ENCODE assay signal across 25 cellular contexts in the genomic region with DNA sequence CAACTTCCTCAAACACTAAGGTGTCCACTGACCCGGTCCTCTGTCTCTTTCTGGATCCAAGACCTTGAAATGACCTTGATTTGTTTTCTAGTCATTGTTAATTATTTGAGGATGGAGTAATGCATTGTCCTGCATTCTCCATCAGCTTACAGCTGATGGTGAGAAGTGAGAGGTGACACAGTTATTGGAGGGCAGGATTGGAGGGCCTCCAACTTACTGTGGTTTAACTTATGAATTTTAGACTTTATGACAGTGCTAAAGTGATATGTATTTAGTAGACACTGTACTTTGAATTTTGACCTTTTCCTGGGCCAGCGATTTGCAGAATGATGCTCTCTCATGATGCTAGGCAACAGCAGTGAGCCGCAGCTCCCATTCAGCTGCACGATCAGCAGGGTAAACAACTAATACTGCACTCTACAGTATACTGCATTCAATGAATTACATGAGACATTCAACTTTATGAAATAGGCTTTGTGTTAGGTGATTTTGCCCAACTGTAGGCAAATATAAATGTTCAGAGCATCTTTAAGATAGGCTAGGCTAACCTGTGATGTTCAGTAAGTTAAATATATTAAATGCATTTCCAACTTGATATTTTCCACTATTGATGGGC.
"Had no signal": no experiment of that assay in that cellular context is flagged by ENCODE, and none has a peak within 500 bp of the region (broad histone marks: within the 10 kb centered on the region; RNA-seq: fewer than 3 reads in every experiment).

No MANE protein-coding gene starts in this region.

- H3K4me1 Mint-ChIP-seq: activated B cell treated with CpG ODN at 0.5 μM for 24 hours; activated naive CD4-positive, alpha-beta T cell treated with anti-CD3 and anti-CD28 coated beads, Interleukin-2, amount 10 ng/mL, durations not matched to agents 7 days and 5 days; activated naive CD8-positive, alpha-beta T cell treated with anti-CD3 and anti-CD28 coated beads, Interleukin-2, amount 50 U/mL, for 24 hours; memory B cell; T-helper 17 cell had no signal

- DNase-seq: activated B cell treated with CpG ODN at 0.5 μM for 24 hours; activated CD4-positive, alpha-beta T cell treated with anti-CD3 and anti-CD28 coated beads for 4 hours; activated CD4-positive, alpha-beta T cell treated with anti-CD3 and anti-CD28 coated beads, Interleukin-2, amount 50 U/mL, for 48 hours; activated effector memory CD4-positive, alpha-beta T cell treated with anti-CD3 and anti-CD28 coated beads, Interleukin-2, amount 50 U/mL, for 16 hours; activated naive CD4-positive, alpha-beta T cell treated with anti-CD3 and anti-CD28 coated beads, Interleukin-2, amount 10 ng/mL, durations not matched to agents 7 days and 5 days; activated naive CD8-positive, alpha-beta T cell treated with anti-CD3 and anti-CD28 coated beads, Interleukin-2, amount 50 U/mL, for 24 hours; activated T-cell treated with anti-CD3 and anti-CD28 coated beads, Interleukin-2, amount 50 U/mL, for 72 hours; body of pancreas; effector CD8-positive, alpha-beta T cell; foreskin keratinocyte; left ventricle myocardium superior; pancreas; sigmoid colon; spleen; stimulated activated CD4-positive, alpha-beta T cell treated with anti-CD3 and anti-CD28 coated beads, Interleukin-4, amount 100 ng/mL, for 1 hour; stimulated activated naive CD4-positive, alpha-beta T cell; SW 1271; T-helper 17 cell; thyroid gland; upper lobe of right lung had no signal

- H3K9me3 Mint-ChIP-seq: activated B cell treated with CpG ODN at 0.5 μM for 24 hours; activated naive CD4-positive, alpha-beta T cell treated with anti-CD3 and anti-CD28 coated beads, Interleukin-2, amount 10 ng/mL, durations not matched to agents 7 days and 5 days; activated naive CD8-positive, alpha-beta T cell treated with anti-CD3 and anti-CD28 coated beads, Interleukin-2, amount 50 U/mL, for 24 hours; activated T-cell treated with anti-CD3 and anti-CD28 coated beads, Interleukin-2, amount 50 U/mL, for 72 hours; dendritic cell treated with granulocyte-macrophage colony-stimulating factor and Interleukin-4, amounts not matched to agents 40 ng/mL and 50 ng/mL, for 4 days; memory B cell had no signal

- H3K36me3 Mint-ChIP-seq: activated naive CD4-positive, alpha-beta T cell treated with anti-CD3 and anti-CD28 coated beads, Interleukin-2, amount 10 ng/mL, durations not matched to agents 7 days and 5 days; memory B cell had no signal

- H3K4me3 Mint-ChIP-seq: activated B cell treated with CpG ODN at 0.5 μM for 24 hours; activated naive CD4-positive, alpha-beta T cell treated with anti-CD3 and anti-CD28 coated beads, Interleukin-2, amount 10 ng/mL, durations not matched to agents 7 days and 5 days; activated naive CD8-positive, alpha-beta T cell treated with anti-CD3 and anti-CD28 coated beads, Interleukin-2, amount 50 U/mL, for 24 hours; activated T-cell treated with anti-CD3 and anti-CD28 coated beads, Interleukin-2, amount 50 U/mL, for 72 hours; dendritic cell treated with granulocyte-macrophage colony-stimulating factor and Interleukin-4, amounts not matched to agents 40 ng/mL and 50 ng/mL, for 4 days; memory B cell; nephron; T-helper 17 cell had no signal

- FAIRE-seq: pancreas had no signal

- H3K9me3 ChIP-seq: body of pancreas, neutrophil, pancreas, sigmoid colon, spleen, thyroid gland, upper lobe of right lung had no signal

- H3K4me3 ChIP-seq: body of pancreas, cardiac muscle cell, pancreas, sigmoid colon, spleen, thyroid gland, upper lobe of right lung had no signal

- H3K27ac ChIP-seq: body of pancreas, cardiac muscle cell, foreskin keratinocyte, neutrophil, pancreas, sigmoid colon, spleen, thyroid gland, upper lobe of right lung had no signal

- ATAC-seq: activated naive CD8-positive, alpha-beta T cell treated with anti-CD3 and anti-CD28 coated beads, Interleukin-2, amount 50 U/mL, for 24 hours; activated T-cell treated with anti-CD3 and anti-CD28 coated beads, Interleukin-2, amount 50 U/mL, for 72 hours; body of pancreas; foreskin keratinocyte; left ventricle myocardium superior; T-helper 17 cell; upper lobe of right lung had no signal

- H3K27me3 ChIP-seq: body of pancreas, cardiac muscle cell, foreskin keratinocyte, neutrophil, pancreas, sigmoid colon, spleen, thyroid gland, upper lobe of right lung had no signal

- H3K4me1 ChIP-seq: body of pancreas, foreskin keratinocyte, sigmoid colon, spleen, upper lobe of right lung had no signal

- H3K36me3 ChIP-seq: cardiac muscle cell, neutrophil, pancreas, sigmoid colon, spleen, thyroid gland, upper lobe of right lung had no signal

- H3K27me3 Mint-ChIP-seq: dendritic cell treated with granulocyte-macrophage colony-stimulating factor and Interleukin-4, amounts not matched to agents 40 ng/mL and 50 ng/mL, for 4 days had no signal

- H3K27ac Mint-ChIP-seq: activated B cell treated with CpG ODN at 0.5 μM for 24 hours; activated naive CD4-positive, alpha-beta T cell treated with anti-CD3 and anti-CD28 coated beads, Interleukin-2, amount 10 ng/mL, durations not matched to agents 7 days and 5 days; activated naive CD8-positive, alpha-beta T cell treated with anti-CD3 and anti-CD28 coated beads, Interleukin-2, amount 50 U/mL, for 24 hours; activated T-cell treated with anti-CD3 and anti-CD28 coated beads, Interleukin-2, amount 50 U/mL, for 72 hours; dendritic cell treated with granulocyte-macrophage colony-stimulating factor and Interleukin-4, amounts not matched to agents 40 ng/mL and 50 ng/mL, for 4 days; memory B cell; nephron; T-helper 17 cell had no signal
